1 cellular context compared by ENCODE assay signal in genomic region chr2:219273887-219274391, GRCh38.
TF ChIP-seq lines count a peak whose summit lies in the region.

No MANE protein-coding gene starts in this region.

TF ChIP-seq in H1, 55 proteins besides CTCF, POLR2A, EP300 and RAD21:
- no peak for TF ChIP-seq CEBPB (IDR thresholded peaks at IDR 0.05; ENCODE audit: low read depth, low read length)
- TF ChIP-seq TCF12 (IDR thresholded peaks at IDR 0.05; ENCODE audit: low read depth, low read length), result no peak
- no peak for TF ChIP-seq JUN (IDR thresholded peaks at IDR 0.05; ENCODE audit: low read depth, low read length)
- no peak for TF ChIP-seq SIX5 (IDR thresholded peaks at IDR 0.05; ENCODE audit: low read depth, low read length)
- TF ChIP-seq RNF2 (IDR thresholded peaks at IDR 0.05; ENCODE audit: borderline replicate concordance, low read depth, low read length, missing control alignments, poor library complexity, severe bottlenecking), result no peak
- no peak for TF ChIP-seq ATF2 (IDR thresholded peaks at IDR 0.05; ENCODE audit: low read length)
- no peak for TF ChIP-seq PHF8 (conservative IDR thresholded peaks at IDR 0.05; ENCODE audit: low read depth, low read length)
- no peak for TF ChIP-seq RXRA (IDR thresholded peaks at IDR 0.05; ENCODE audit: insufficient read depth, low read depth, low read length)
- TF ChIP-seq YY1 (IDR thresholded peaks at IDR 0.05; ENCODE audit: low read depth, low read length), result no peak
- no peak for TF ChIP-seq ASH2L (IDR thresholded peaks at IDR 0.05; ENCODE audit: low read length)
